23 cellular contexts compared by ENCODE assay signal in the genomic region with DNA sequence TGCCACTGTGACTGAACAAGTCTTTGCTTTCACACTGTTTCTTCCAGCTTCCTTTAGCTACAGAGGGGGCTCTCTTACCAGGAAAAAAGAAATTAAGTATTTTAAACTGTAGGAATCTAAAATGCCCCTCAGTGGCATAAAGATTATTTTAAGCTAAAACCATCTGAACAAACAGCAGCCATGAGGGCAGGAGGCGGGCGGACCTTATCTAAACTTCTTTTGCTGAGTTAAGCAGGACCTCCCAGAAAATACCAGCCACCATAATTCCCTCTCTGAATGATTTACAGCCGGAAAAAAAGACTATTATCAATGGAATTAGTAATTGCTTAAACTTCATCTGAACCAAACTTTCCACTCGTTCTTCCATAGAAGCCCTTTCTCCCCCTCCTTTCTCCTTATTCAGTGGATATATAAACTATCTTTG. TPM values are rescaled to one million over a fixed set of nuclear protein-coding genes. Genes with fewer than 3 reads are reported as not detected.
"Had no signal": no experiment of that assay in that cellular context is flagged by ENCODE, and none has a peak within 500 bp of the region (broad histone marks: within the 10 kb centered on the region; RNA-seq: fewer than 3 reads in every experiment).

No MANE protein-coding gene starts in this region.

- H3K9me3 Mint-ChIP-seq: activated CD4-positive, alpha-beta T cell treated with anti-CD3 and anti-CD28 coated beads, Interleukin-2, amount 10 ng/mL, durations not matched to agents 7 days and 5 days; activated CD8-positive, alpha-beta T cell treated with anti-CD3 and anti-CD28 coated beads for 36 hours; activated naive CD4-positive, alpha-beta T cell treated with anti-CD3 and anti-CD28 coated beads, Interleukin-2, amount 50 U/mL, for 72 hours; activated T-cell treated with anti-CD3 and anti-CD28 coated beads, Interleukin-2, amount 50 U/mL, for 72 hours; brain; immature natural killer cell; natural killer cell treated with Interleukin-12 subunit alpha and Interleukin-12 subunit beta and Interleukin-15 and Interleukin-18, amount 100 ng/mL, for 72 hours; WTC11 had no signal

- H3K4me3 ChIP-seq: cardiac muscle cell, coronary artery, gastroesophageal sphincter, testis, transverse colon had no signal

- H3K27me3 ChIP-seq: cardiac muscle cell, testis had no signal

- H3K36me3 ChIP-seq: cardiac muscle cell, gastroesophageal sphincter, transverse colon had no signal

- H3K36me3 Mint-ChIP-seq: activated naive CD4-positive, alpha-beta T cell treated with anti-CD3 and anti-CD28 coated beads, Interleukin-2, amount 50 U/mL, for 72 hours; brain; immature natural killer cell; natural killer cell treated with Interleukin-12 subunit alpha and Interleukin-12 subunit beta and Interleukin-15 and Interleukin-18, amount 100 ng/mL, for 72 hours; WTC11 had no signal

- H3K27ac ChIP-seq: cardiac muscle cell, coronary artery, dorsolateral prefrontal cortex, gastroesophageal sphincter, testis, transverse colon had no signal

- H3K27ac Mint-ChIP-seq: activated CD4-positive, alpha-beta T cell treated with anti-CD3 and anti-CD28 coated beads, Interleukin-2, amount 10 ng/mL, durations not matched to agents 7 days and 5 days; activated CD8-positive, alpha-beta T cell treated with anti-CD3 and anti-CD28 coated beads for 36 hours; activated naive CD4-positive, alpha-beta T cell treated with anti-CD3 and anti-CD28 coated beads, Interleukin-2, amount 50 U/mL, for 72 hours; activated T-cell treated with anti-CD3 and anti-CD28 coated beads, Interleukin-2, amount 50 U/mL, for 72 hours; immature natural killer cell; natural killer cell treated with Interleukin-12 subunit alpha and Interleukin-12 subunit beta and Interleukin-15 and Interleukin-18, amount 100 ng/mL, for 72 hours; WTC11 had no signal

- H3K4me3 Mint-ChIP-seq: activated CD4-positive, alpha-beta T cell treated with anti-CD3 and anti-CD28 coated beads, Interleukin-2, amount 10 ng/mL, durations not matched to agents 7 days and 5 days; activated CD8-positive, alpha-beta T cell treated with anti-CD3 and anti-CD28 coated beads for 36 hours; natural killer cell treated with Interleukin-12 subunit alpha and Interleukin-12 subunit beta and Interleukin-15 and Interleukin-18, amount 100 ng/mL, for 72 hours; WTC11 had no signal

- H3K9me3 ChIP-seq: gastroesophageal sphincter, testis, transverse colon had no signal

RNA-seq across cellular contexts. Expression of gene TOPAZ1, which starts 5.2 kb away (rescaled TPM):
- total RNA-seq: activated CD4-positive, alpha-beta T cell treated with anti-CD3 and anti-CD28 coated beads, Interleukin-2, amount 10 ng/mL, durations not matched to agents 7 days and 5 days; activated CD8-positive, alpha-beta T cell treated with anti-CD3 and anti-CD28 coated beads for 36 hours; activated naive CD4-positive, alpha-beta T cell treated with anti-CD3 and anti-CD28 coated beads, Interleukin-2, amount 50 U/mL, for 72 hours; activated T-cell treated with anti-CD3 and anti-CD28 coated beads, Interleukin-2, amount 50 U/mL, for 72 hours; aorta; cardiac muscle cell; cerebellum; gastroesophageal sphincter; kidney epithelial cell; lower leg skin; mononuclear cell; myocyte; natural killer cell treated with Interleukin-12 subunit alpha and Interleukin-12 subunit beta and Interleukin-15 and Interleukin-18, amount 100 ng/mL, for 72 hours; osteoblast; posterior vena cava; transverse colon; urinary bladder; WTC11 had no signal
- polyA plus RNA-seq: aorta, cardiac muscle cell, immature natural killer cell, urinary bladder had no signal
